In genomic region chr6:43737272-43738081, GRCh38 we compare ENCODE assay signal across 13 cellular contexts. TPM values are rescaled to one million over a fixed set of nuclear protein-coding genes. Genes with fewer than 3 reads are reported as not detected.
DNase-seq lines count a peak whose midpoint lies in the region; ATAC-seq, FAIRE-seq and TF ChIP-seq lines count a peak whose summit lies in the region.
"Had no signal": no experiment of that assay in that cellular context is flagged by ENCODE, and none has a peak within 500 bp of the region (broad histone marks: within the 10 kb centered on the region; RNA-seq: fewer than 3 reads in every experiment).

No MANE protein-coding gene starts in this region.

- peaks cover 0 to 22% of the 10 kb centered on the region in 2 experiments; a peak in 1 of 4 replicates for H3K4me1 ChIP-seq in SK-N-SH (ENCODE audit: control insufficient read depth in 1 of 2, insufficient read depth in 2 of 2, low read depth in 1 of 2, low read length in 1 of 2)
- H3K4me1 ChIP-seq in keratinocyte (ENCODE audit: control insufficient read depth, extremely low read depth, insufficient read depth, low read length), result peaks cover 69% of the 10 kb centered on the region
- H3K4me1 ChIP-seq in subcutaneous abdominal adipose tissue (ENCODE audit: control insufficient read depth in 5 of 5, insufficient read depth in 5 of 5, low read length in 5 of 5), result peaks cover 10 to 49% (median 38%) of the 10 kb centered on the region in 5 donors

- ATAC-seq in SK-N-SH treated with all-trans-retinoic acid at 6 μM for 48 hours, result no peak
- ATAC-seq in HG02885 (IDR thresholded peaks at IDR 0.05; ENCODE audit: poor library complexity, unreplicated experiment), result no peak

- no peaks in the 10 kb centered on the region for H3K27me3 ChIP-seq in SK-N-SH (ENCODE audit: insufficient read depth)
- no peaks in the 10 kb centered on the region for H3K27me3 ChIP-seq in bronchial epithelial cell (ENCODE audit: control insufficient read depth, insufficient read depth, low read length)
- no peaks in the 10 kb centered on the region for H3K27me3 ChIP-seq in keratinocyte (ENCODE audit: control insufficient read depth, extremely low read depth, insufficient read depth, low read length)
- H3K27me3 ChIP-seq in subcutaneous abdominal adipose tissue (ENCODE audit: control insufficient read depth in 5 of 5, insufficient read depth in 4 of 5, low read length in 5 of 5), result no peaks in the 10 kb centered on the region

- H3K79me2 ChIP-seq in SK-N-SH (ENCODE audit: insufficient read depth), result no peaks in the 10 kb centered on the region
- H3K79me2 ChIP-seq in keratinocyte (ENCODE audit: control insufficient read depth, insufficient read depth, low read length), result no peaks in the 10 kb centered on the region

- no peaks in the 10 kb centered on the region for H3F3A ChIP-seq in SK-N-SH (replicated peaks; ENCODE audit: insufficient read depth)

- TF ChIP-seq CTCF in SK-N-SH (IDR thresholded peaks at IDR 0.05) (no peak), bronchial epithelial cell (IDR thresholded peaks at IDR 0.05; ENCODE audit: insufficient read depth, low read length, severe bottlenecking) (no peak), keratinocyte (optimal IDR thresholded peaks at IDR 0.05 in 1 of 3, IDR thresholded peaks at IDR 0.05 in 1 of 3, conservative IDR thresholded peaks at IDR 0.05 in 1 of 3; ENCODE audit: extremely low read depth in 1 of 3, insufficient read depth in 2 of 3, low read length in 3 of 3) (no peak), GM10266 (IDR thresholded peaks at IDR 0.05; ENCODE audit: control insufficient read depth, insufficient read depth, low read depth, missing control alignments) (no peak)

- dilution Hi-C loops in keratinocyte (cut with MboI; ENCODE audit: extremely low pct_ligation_motif_present, low sequenced_read_pairs), result no loop called here

- TF ChIP-seq RAD21 in SK-N-SH (IDR thresholded peaks at IDR 0.05; ENCODE audit: low read length), result no peak

- H3K36me3 ChIP-seq in SK-N-SH (replicated peaks in 1 of 2; ENCODE audit: control insufficient read depth in 1 of 2, insufficient read depth in 2 of 2, low read length in 1 of 2) (no peaks in the 10 kb centered on the region), bronchial epithelial cell (ENCODE audit: control insufficient read depth, insufficient read depth, low read length) (no peaks in the 10 kb centered on the region), keratinocyte (ENCODE audit: control insufficient read depth in 2 of 2, extremely low read depth in 1 of 2, insufficient read depth in 2 of 2, low read length in 2 of 2) (no peaks in the 10 kb centered on the region), subcutaneous abdominal adipose tissue (ENCODE audit: control insufficient read depth in 5 of 5, insufficient read depth in 5 of 5, low read length in 5 of 5) (no peaks in the 10 kb centered on the region)
- H3K36me3 ChIP-seq: neutrophil had no signal

- H3K27ac ChIP-seq in SK-N-SH (ENCODE audit: low read depth in 2 of 2, low read length in 1 of 2), result no peak overlapping the region
- peak overlapping the region; percentile 71 for H3K27ac ChIP-seq in keratinocyte (ENCODE audit: control insufficient read depth, insufficient read depth, low read length)
- H3K27ac ChIP-seq in subcutaneous abdominal adipose tissue (ENCODE audit: low read depth, low read length), result peak overlapping the region; percentile 91
- H3K27ac ChIP-seq: neutrophil had no signal

- no peak overlapping the region for H3K9ac ChIP-seq in SK-N-SH
- H3K9ac ChIP-seq in keratinocyte (ENCODE audit: control insufficient read depth, extremely low read depth, insufficient read depth, low read length), result peak overlapping the region; percentile 58
- H3K9ac ChIP-seq in subcutaneous abdominal adipose tissue (ENCODE audit: low read length in 5 of 5), result peak overlapping the region in 3 of 5 donors; percentile 5 to 52 (median 8)

- H3K9me3 ChIP-seq in SK-N-SH (no peaks in the 10 kb centered on the region), keratinocyte (ENCODE audit: control insufficient read depth, low read depth, low read length) (no peaks in the 10 kb centered on the region), subcutaneous abdominal adipose tissue (ENCODE audit: control insufficient read depth in 5 of 5, low read length in 5 of 5) (no peaks in the 10 kb centered on the region)
- H3K9me3 ChIP-seq: neutrophil had no signal

- no peaks in the 10 kb centered on the region for H3K9me1 ChIP-seq in keratinocyte (ENCODE audit: control insufficient read depth, extremely low read depth, insufficient read depth, low read length)

- H4K20me1 ChIP-seq in SK-N-SH (ENCODE audit: insufficient read depth) (no peaks in the 10 kb centered on the region), keratinocyte (ENCODE audit: control insufficient read depth, extremely low read depth, insufficient read depth, low read length) (no peaks in the 10 kb centered on the region)

- WGBS in SK-N-SH (ENCODE audit: low lambda C conversion rate), result 85% methylated on average over 12 of the region's 15 CpGs

- DNase-seq in SK-N-SH (peak; percentile 26), bronchial epithelial cell (ENCODE audit: low read depth) (peak; percentile 53), keratinocyte (ENCODE audit: low read depth, low spot score) (peak; percentile 83), GM10266 (ENCODE audit: extremely low spot score) (no peak)
- DNase-seq in stimulated activated naive CD4-positive, alpha-beta T cell (lab: John Stamatoyannopoulos, UW), result no peak
- DNase-seq: caudate nucleus, Kasumi-1, RPMI8226 had no signal

- FAIRE-seq in bronchial epithelial cell (lab: Jason Lieb, UNC) (no peak), keratinocyte (lab: Jason Lieb, UNC) (no peak)
- FAIRE-seq: GM18507 had no signal

- no peak for TF ChIP-seq EP300 in SK-N-SH (IDR thresholded peaks at IDR 0.05; ENCODE audit: borderline replicate concordance in 1 of 2, low read depth in 1 of 2, low read length in 1 of 2)

- no peaks in the 10 kb centered on the region for H3K9me2 ChIP-seq in SK-N-SH

- CTCF ChIA-PET in SK-N-SH (lab: Yijun Ruan, JAX), result interaction anchor here (2.3 kb wide), 1 partner anchor 342 kb away, joined by 6 read pairs; no protein-coding TSS in a partner anchor

- H3K4me2 ChIP-seq in SK-N-SH, result no peak overlapping the region
- peak overlapping the region; percentile 17 for H3K4me2 ChIP-seq in keratinocyte (ENCODE audit: control insufficient read depth, extremely low read depth, insufficient read depth, low read depth, low read length)

- H3K4me3 ChIP-seq in SK-N-SH (ENCODE audit: low read depth in 2 of 2, low read length in 1 of 2) (no peak overlapping the region), bronchial epithelial cell (ENCODE audit: low read depth, low read length) (no peak overlapping the region), keratinocyte (ENCODE audit: control insufficient read depth in 2 of 3, extremely low read depth in 1 of 3, insufficient read depth in 2 of 3, low read depth in 1 of 3, low read length in 3 of 3) (peak overlapping the region in 2 of 3 experiments; percentile 19 to 31), subcutaneous abdominal adipose tissue (ENCODE audit: low read depth in 1 of 5, low read length in 5 of 5) (no peak overlapping the region)

- POLR2A ChIA-PET in SK-N-SH (lab: Yijun Ruan, JAX), result interaction anchor here (0.7 kb wide), 1 partner anchor 1796 kb away, joined by 3 read pairs; no protein-coding TSS in a partner anchor

- H2AFZ ChIP-seq in SK-N-SH (ENCODE audit: low read depth) (no peak overlapping the region), keratinocyte (ENCODE audit: control insufficient read depth, low read length) (no peak overlapping the region)

TF ChIP-seq in SK-N-SH, 30 proteins besides CTCF, POLR2A, EP300 and RAD21:
- no peak for TF ChIP-seq GATA2 (CRISPR knock-in tag; IDR thresholded peaks at IDR 0.05)
- no peak for TF ChIP-seq SIN3A (IDR thresholded peaks at IDR 0.05; ENCODE audit: borderline replicate concordance, low read depth, low read length)
- no peak for TF ChIP-seq YY1 (IDR thresholded peaks at IDR 0.05; ENCODE audit: low read depth)

RNA-seq across cellular contexts. Expression of gene VEGFA, which starts 32.5 kb away (rescaled TPM):
- 81.0 and 130 TPM in 2 replicates for polyA plus RNA-seq in SK-N-SH (2012; rRNA removed)
- 42.6 and 66.6 TPM in 2 replicates for polyA plus RNA-seq in SK-N-SH (2012; cell fraction: cytosol; rRNA removed)
- 412 and 501 TPM in 2 replicates for polyA plus RNA-seq in SK-N-SH (2012; cell fraction: nucleus; rRNA removed)
- total RNA-seq in bronchial epithelial cell, result 391 and 496 TPM in 2 replicates
- 91.3 to 191 TPM (median 149 TPM) in 3 replicates for polyA plus RNA-seq in keratinocyte
- polyA plus RNA-seq in keratinocyte (2011; ENCODE audit: low read depth), result 77.1 TPM
- 40.0 and 40.3 TPM in 2 replicates for polyA plus RNA-seq in keratinocyte (2011; cell fraction: cytosol; rRNA removed)
- polyA plus RNA-seq in keratinocyte (2011; cell fraction: nucleus; rRNA removed), result 532 and 640 TPM in 2 replicates
- polyA plus RNA-seq in keratinocyte (2012; ENCODE audit: low replicate concordance), result 59.3 and 124 TPM in 2 replicates
- 142 to 449 TPM (median 209 TPM) in 3 replicates for polyA minus RNA-seq in keratinocyte
- polyA minus RNA-seq in keratinocyte (2011; cell fraction: cytosol; rRNA and poly(A)+ RNA removed), result 20.7 TPM
- 96.5 and 113 TPM in 2 replicates for polyA minus RNA-seq in keratinocyte (2011; cell fraction: nucleus; rRNA and poly(A)+ RNA removed)

RNA-seq across cellular contexts. Expression of gene MRPS18A, which starts 49.9 kb away (rescaled TPM):
- polyA plus RNA-seq in SK-N-SH (2012; rRNA removed) (56.9 and 57.0 TPM in 2 replicates), keratinocyte (48.8 to 62.8 TPM (median 54.5 TPM) in 3 replicates)
- polyA plus RNA-seq in SK-N-SH (2012; cell fraction: cytosol; rRNA removed), result 31.9 and 44.3 TPM in 2 replicates
- 33.1 and 37.4 TPM in 2 replicates for polyA plus RNA-seq in SK-N-SH (2012; cell fraction: nucleus; rRNA removed)
- 79.5 and 94.3 TPM in 2 replicates for total RNA-seq in bronchial epithelial cell
- 15.7 TPM for polyA plus RNA-seq in keratinocyte (2011; ENCODE audit: low read depth)
- 40.7 and 52.6 TPM in 2 replicates for polyA plus RNA-seq in keratinocyte (2011; cell fraction: cytosol; rRNA removed)
- 37.2 and 42.3 TPM in 2 replicates for polyA plus RNA-seq in keratinocyte (2011; cell fraction: nucleus; rRNA removed)
- polyA plus RNA-seq in keratinocyte (2012; ENCODE audit: low replicate concordance), result 39.8 and 53.6 TPM in 2 replicates
- polyA minus RNA-seq in keratinocyte, result 54.2 to 64.3 TPM (median 59.7 TPM) in 3 replicates
- polyA minus RNA-seq in keratinocyte (2011; cell fraction: cytosol; rRNA and poly(A)+ RNA removed), result 31.3 TPM
- polyA minus RNA-seq in keratinocyte (2011; cell fraction: nucleus; rRNA and poly(A)+ RNA removed), result 16.5 and 25.8 TPM in 2 replicates

Comparison
In these comparisons a context has a peak if more than half of its experiments do, and no peak if none do; other contexts are left out.
1. DNase-seq: peak in SK-N-SH (single experiment), bronchial epithelial cell (single experiment) and keratinocyte (single experiment); none in GM10266 (single experiment) and stimulated activated naive CD4-positive, alpha-beta T cell (0 of 6).
2. H3K27ac ChIP-seq: peak in keratinocyte (single experiment) and subcutaneous abdominal adipose tissue (single experiment); none in SK-N-SH (0 of 2).
3. H3K4me3 ChIP-seq: peak in keratinocyte (2 of 3); none in SK-N-SH (0 of 2), bronchial epithelial cell (single experiment) and subcutaneous abdominal adipose tissue (0 of 5).